In the genomic region with DNA sequence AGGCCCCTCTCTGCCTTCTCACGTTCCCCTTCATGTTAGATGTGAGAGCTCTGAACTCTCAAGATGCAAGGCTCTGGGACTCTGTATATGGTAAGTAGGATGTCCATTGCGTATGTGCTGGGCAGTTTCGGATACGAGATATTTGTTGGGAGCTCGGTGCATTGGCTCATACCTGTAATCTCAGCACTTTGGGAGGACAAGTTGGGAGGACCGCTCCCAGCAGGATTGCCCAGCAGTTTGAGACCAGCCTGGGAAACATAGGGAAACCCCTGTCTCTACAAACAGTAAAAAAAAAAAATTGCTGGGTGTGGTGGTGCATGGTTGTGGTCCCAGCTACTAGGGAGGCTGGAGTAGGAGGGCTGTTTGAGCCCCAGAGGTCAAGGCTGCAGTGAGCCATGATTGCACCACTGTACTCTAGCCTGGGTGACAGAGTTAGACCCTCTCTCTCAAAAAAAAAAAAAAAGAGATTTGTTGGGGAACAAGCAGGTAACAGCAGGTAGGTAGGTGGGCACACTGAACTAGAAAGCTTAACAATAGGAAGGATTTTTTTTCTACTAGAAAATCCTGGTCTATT, we compare ENCODE assay signal across 24 cellular contexts. TPM values are rescaled to one million over a fixed set of nuclear protein-coding genes. Genes with fewer than 3 reads are reported as not detected.
"Had no signal": no experiment of that assay in that cellular context is flagged by ENCODE, and none has a peak within 500 bp of the region (broad histone marks: within the 10 kb centered on the region; RNA-seq: fewer than 3 reads in every experiment).

No MANE protein-coding gene starts in this region.

- H3K27ac ChIP-seq: coronary artery, lower lobe of right lung, ovary, prostate gland, right atrium auricular region, thyroid gland, WERI-Rb-1 had no signal

- H3K9me3 ChIP-seq: lower lobe of right lung, ovary, prostate gland, right atrium auricular region, thyroid gland had no signal

- DNase-seq: activated CD4-positive, alpha-beta T cell treated with anti-CD3 and anti-CD28 coated beads for 1 hour; activated CD4-positive, alpha-beta T cell treated with anti-CD3 and anti-CD28 coated beads, Interleukin-2, amount 50 U/mL, for 1 hour; activated CD8-positive, alpha-beta T cell treated with anti-CD3 and anti-CD28 coated beads, Interleukin-2, amount 10 ng/mL, durations not matched to agents 7 days and 5 days; activated naive CD4-positive, alpha-beta T cell treated with anti-CD3 and anti-CD28 coated beads for 36 hours; activated naive CD8-positive, alpha-beta T cell treated with anti-CD3 and anti-CD28 coated beads, Interleukin-2, amount 10 ng/mL, durations not matched to agents 7 days and 5 days; activated T-cell treated with anti-CD3 and anti-CD28 coated beads, Interleukin-2, amount 50 U/mL, for 1 hour; amygdala; cerebellar nuclear complex; immature natural killer cell; lower lobe of right lung; naive thymus-derived CD4-positive, alpha-beta T cell; ovary; stimulated activated CD4-positive, alpha-beta T cell treated with anti-CD3 and anti-CD28 coated beads, Interleukin-12 subunit alpha, Interleukin-12 subunit beta, amount 100 ng/mL, for 4 hours; stimulated activated CD4-positive, alpha-beta T cell treated with anti-CD3 and anti-CD28 coated beads, Interleukin-4, amount 100 ng/mL, for 4 hours; substantia nigra; T-helper 1 cell; thyroid gland; WERI-Rb-1 had no signal

- ATAC-seq: activated CD8-positive, alpha-beta T cell treated with anti-CD3 and anti-CD28 coated beads, Interleukin-2, amount 10 ng/mL, durations not matched to agents 7 days and 5 days; left lobe of liver; lower lobe of right lung; naive thymus-derived CD4-positive, alpha-beta T cell had no signal

- H3K4me3 ChIP-seq: coronary artery, lower lobe of right lung, ovary, prostate gland, right atrium auricular region, thyroid gland had no signal

- H3K27me3 ChIP-seq: ovary, right atrium auricular region, thyroid gland had no signal

- FAIRE-seq: TTC549 had no signal

- H3K36me3 ChIP-seq: lower lobe of right lung, ovary, prostate gland, right atrium auricular region, thyroid gland had no signal

RNA-seq across cellular contexts. Expression of gene MORN3, which starts 46.5 kb away (rescaled TPM):
- total RNA-seq: fibroblast of villous mesenchyme, left lobe of liver had no signal
